In the genomic region with DNA sequence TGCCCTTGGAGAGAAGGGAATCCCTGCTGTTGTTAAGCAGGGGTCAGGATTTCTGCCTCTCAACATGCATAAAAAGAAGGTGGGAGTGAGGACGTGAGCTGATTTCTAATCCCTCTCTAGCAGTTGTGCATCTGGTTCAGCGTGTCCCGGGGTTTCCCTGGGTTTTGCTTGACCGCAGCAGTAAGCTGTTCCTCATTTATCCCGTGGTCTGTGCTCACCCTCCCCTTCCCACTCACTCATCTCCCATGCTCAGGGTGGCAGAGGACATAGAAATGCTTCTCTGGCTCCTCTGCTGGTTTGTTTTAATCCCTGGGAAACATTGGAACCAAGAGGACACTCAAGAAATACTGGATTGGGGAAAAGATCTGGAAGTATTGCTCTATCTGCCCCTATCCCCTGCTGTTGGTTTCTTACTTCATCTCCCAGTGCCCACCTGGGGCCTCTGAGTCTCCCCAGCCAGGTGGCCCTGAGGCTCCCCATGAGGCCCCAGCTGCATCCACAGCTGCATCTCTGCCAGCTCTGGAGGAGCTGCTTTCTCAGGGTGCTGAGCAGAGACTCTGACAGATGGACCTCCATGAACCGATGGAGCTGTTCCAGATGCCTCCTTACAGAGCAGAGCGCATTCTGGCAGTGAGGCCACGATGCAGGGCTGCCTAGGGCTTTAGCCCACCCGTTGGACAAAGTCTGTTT, we compare ENCODE assay signal across 1 cellular context.
TF ChIP-seq lines count a peak whose summit lies in the region.

No MANE protein-coding gene starts in this region.

TF ChIP-seq in H1, 55 proteins besides CTCF, POLR2A, EP300 and RAD21 (continued from another document):
- TF ChIP-seq GTF2F1 (IDR thresholded peaks at IDR 0.05; ENCODE audit: borderline replicate concordance, low read depth, low read length) = no peak
- TF ChIP-seq HDAC6 (IDR thresholded peaks at IDR 0.05; ENCODE audit: low read depth, low read length) = no peak
